In the genomic region with DNA sequence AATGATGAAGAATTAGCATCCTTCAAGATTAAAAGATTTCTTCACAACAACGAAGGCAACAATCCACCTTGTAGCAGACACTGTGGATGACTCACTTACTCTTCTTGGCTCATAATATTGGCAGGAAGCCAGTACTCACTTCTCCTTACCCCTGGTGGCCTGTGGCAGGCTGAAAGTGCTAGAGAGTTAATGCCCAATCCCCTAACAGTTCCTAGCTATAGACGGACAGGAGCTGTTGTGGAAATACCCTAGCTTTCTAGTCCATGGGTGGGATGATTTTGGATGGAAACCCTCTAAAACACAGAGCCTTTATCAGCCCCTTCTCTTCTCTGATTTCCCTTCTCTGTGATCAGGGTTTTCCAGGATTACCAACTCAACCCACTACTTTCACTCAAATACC, we compare ENCODE assay signal across 8 cellular contexts.
DNase-seq lines count a peak whose midpoint lies in the region; FAIRE-seq and TF ChIP-seq lines count a peak whose summit lies in the region.

No MANE protein-coding gene starts in this region.

- peak; percentile 13 for DNase-seq in AG08396 (ENCODE audit: low spot score)
- DNase-seq in GM12891 (ENCODE audit: insufficient read length, low spot score) = peak; percentile 15
- DNase-seq in Karpas-422 = peak; percentile 94
- peak; percentile 66 for DNase-seq in RWPE1 (ENCODE audit: low spot score)
- DNase-seq in fibroblast of the aortic adventitia (ENCODE audit: low read depth) = peak; percentile 46
- DNase-seq in stimulated activated CD8-positive, alpha-beta memory T cell treated with anti-CD3 and anti-CD28 coated beads, Interleukin-4, amount 100 ng/mL, for 48 hours = no peak
- DNase-seq in ureter (ENCODE audit: low spot score) = no peak

- no peak overlapping the region for H3K27ac ChIP-seq in HEK293 (ENCODE audit: extremely low read depth, low read depth, low read length)
- peak overlapping the region; percentile 75 for H3K27ac ChIP-seq in Karpas-422 (ENCODE audit: low read length)
- no peak overlapping the region for H3K27ac ChIP-seq in RWPE1

- H3K9me3 ChIP-seq in HEK293 (ENCODE audit: control insufficient read depth, insufficient read depth, low read depth, low read length) (no peaks in the 10 kb centered on the region), Karpas-422 (ENCODE audit: low read length) (no peaks in the 10 kb centered on the region)

- H3K4me2 ChIP-seq in Karpas-422 (ENCODE audit: low read depth, low read length, poor library complexity, severe bottlenecking) = peak overlapping the region; percentile 51

- CTCF ChIA-PET in HEK293 (lab: Yijun Ruan, JAX) (interaction anchor here (0.6 to 0.7 kb wide), 2 partner anchors 38 to 200 kb away, joined by 4 read pairs; no protein-coding TSS in a partner anchor), RWPE1 (lab: Yijun Ruan, JAX) (no interaction called here)

- no peak overlapping the region for H3K9ac ChIP-seq in Karpas-422 (ENCODE audit: low read length)

- POLR2A ChIA-PET in HEK293 (lab: Yijun Ruan, JAX) = no interaction called here
- POLR2A ChIA-PET in RWPE1 (lab: Yijun Ruan, JAX; ENCODE audit: low non-redundant PET) = no interaction called here

- no peak overlapping the region for H3K4me3 ChIP-seq in HEK293 (ENCODE audit: low read depth, low read length)
- no peak overlapping the region for H3K4me3 ChIP-seq in Karpas-422 (ENCODE audit: low read length)
- H3K4me3 ChIP-seq in fibroblast of the aortic adventitia (ENCODE audit: low read depth, low read length) = no peak overlapping the region

- H3K4me1 ChIP-seq in HEK293 (ENCODE audit: control insufficient read depth, insufficient read depth, low read length) = no peaks in the 10 kb centered on the region
- peaks cover 55% of the 10 kb centered on the region for H3K4me1 ChIP-seq in Karpas-422 (ENCODE audit: low read length)

- peak; percentile 93 for FAIRE-seq in GM12891 (lab: Jason Lieb, UNC)

- TF ChIP-seq POLR2A in GM12891 (IDR thresholded peaks at IDR 0.05; ENCODE audit: low read depth, low read length) = no peak

- no peaks in the 10 kb centered on the region for H3K9me2 ChIP-seq in Karpas-422 (replicated peaks; ENCODE audit: insufficient read depth, low read length)

- no peaks in the 10 kb centered on the region for H3K27me3 ChIP-seq in Karpas-422 (ENCODE audit: low read length)

- H3K36me3 ChIP-seq in HEK293 (ENCODE audit: control insufficient read depth in 2 of 2, insufficient read depth in 1 of 2, low read length in 2 of 2) (no peaks in the 10 kb centered on the region), Karpas-422 (ENCODE audit: insufficient read depth, low read length) (no peaks in the 10 kb centered on the region)

- no peaks in the 10 kb centered on the region for H4K20me1 ChIP-seq in Karpas-422 (ENCODE audit: insufficient read depth, low read depth, low read length)

- no peaks in the 10 kb centered on the region for H3K79me2 ChIP-seq in Karpas-422 (ENCODE audit: low read length)

- no peak for TF ChIP-seq CTCF in HEK293 (tag by site-specific recombination; IDR thresholded peaks at IDR 0.05)
- no peak for TF ChIP-seq CTCF in RWPE1 (conservative IDR thresholded peaks at IDR 0.05; ENCODE audit: low read depth)
- TF ChIP-seq CTCF in fibroblast of the aortic adventitia (IDR thresholded peaks at IDR 0.05; ENCODE audit: insufficient read depth, low read length) = no peak

- no peak overlapping the region for H2AFZ ChIP-seq in Karpas-422 (ENCODE audit: low read length)

TF ChIP-seq in GM12891, 5 proteins besides CTCF, POLR2A, EP300 and RAD21:
- peak; percentile 34; the same call in 1 of the 2 replicates for TF ChIP-seq POLR2AphosphoS5 (IDR thresholded peaks at IDR 0.05; ENCODE audit: low read depth, low read length)
- TF ChIP-seq TAF1 (IDR thresholded peaks at IDR 0.05; ENCODE audit: low read depth, low read length) = no peak
- no peak for TF ChIP-seq POU2F2 (IDR thresholded peaks at IDR 0.05; ENCODE audit: low read depth, low read length)
- TF ChIP-seq PAX5 (IDR thresholded peaks at IDR 0.05; ENCODE audit: insufficient read depth, low read length, severe bottlenecking) = no peak
- peak; percentile 97 for TF ChIP-seq SPI1 (IDR thresholded peaks at IDR 0.05; ENCODE audit: low read depth, low read length)

TF ChIP-seq in HEK293, 187 proteins besides CTCF, POLR2A, EP300 and RAD21:
- peak; percentile 62 for TF ChIP-seq ZNF660 (tag by site-specific recombination; IDR thresholded peaks at IDR 0.05)
- no peak for TF ChIP-seq ZBTB21 (tag by site-specific recombination; IDR thresholded peaks at IDR 0.05)
TF ChIP-seq in HEK293: peak in this region for 1.

Comparison
In these comparisons a context has a peak if more than half of its experiments do, and no peak if none do; other contexts are left out.
1. DNase-seq: peak in AG08396 (single experiment), GM12891 (single experiment), Karpas-422 (single experiment), RWPE1 (single experiment) and fibroblast of the aortic adventitia (single experiment); none in stimulated activated CD8-positive, alpha-beta memory T cell treated with anti-CD3 and anti-CD28 coated beads, Interleukin-4, amount 100 ng/mL, for 48 hours (single experiment) and ureter (single experiment).